Comparison of ENCODE assay signal across 14 cellular contexts in genomic region chr1:63329621-63330330, GRCh38. TPM values are rescaled to one million over a fixed set of nuclear protein-coding genes. Genes with fewer than 3 reads are reported as not detected.
DNase-seq lines count a peak whose midpoint lies in the region; ATAC-seq and TF ChIP-seq lines count a peak whose summit lies in the region.
"Had no signal": no experiment of that assay in that cellular context is flagged by ENCODE, and none has a peak within 500 bp of the region (broad histone marks: within the 10 kb centered on the region; RNA-seq: fewer than 3 reads in every experiment).

No MANE protein-coding gene starts in this region.

- intact Hi-C loops in mammary epithelial cell (cut with micrococcal nuclease) = loop anchor here (5.0 kb wide), 1 partner anchor 923 kb away; no protein-coding TSS in a partner anchor
- intact Hi-C loops in breast epithelium (cut with DNase I; ENCODE audit: low total_unique reads) = no loop called here

- H3K9me3 Mint-ChIP-seq in activated naive CD8-positive, alpha-beta T cell treated with anti-CD3 and anti-CD28 coated beads, Interleukin-2, amount 10 ng/mL, durations not matched to agents 7 days and 5 days = no peaks in the 10 kb centered on the region
- no peaks in the 10 kb centered on the region for H3K9me3 Mint-ChIP-seq in type B pancreatic cell

- H3K36me3 Mint-ChIP-seq in activated naive CD8-positive, alpha-beta T cell treated with anti-CD3 and anti-CD28 coated beads, Interleukin-2, amount 10 ng/mL, durations not matched to agents 7 days and 5 days = no peaks in the 10 kb centered on the region
- no peaks in the 10 kb centered on the region for H3K36me3 Mint-ChIP-seq in type B pancreatic cell

- H3K9ac ChIP-seq in mammary epithelial cell (ENCODE audit: insufficient read depth, low read length) = no peak overlapping the region

- H3K27me3 Mint-ChIP-seq in activated naive CD8-positive, alpha-beta T cell treated with anti-CD3 and anti-CD28 coated beads, Interleukin-2, amount 10 ng/mL, durations not matched to agents 7 days and 5 days = peaks cover 92% of the 10 kb centered on the region
- peaks cover 95% of the 10 kb centered on the region for H3K27me3 Mint-ChIP-seq in type B pancreatic cell

- TF ChIP-seq CTCF in mammary epithelial cell (conservative IDR thresholded peaks at IDR 0.05 in 1 of 2, IDR thresholded peaks at IDR 0.05 in 1 of 2; ENCODE audit: extremely low read depth in 1 of 2, insufficient read depth in 1 of 2, low read depth in 1 of 2, low read length in 2 of 2) (no peak), breast epithelium (IDR thresholded peaks at IDR 0.05) (no peak), type B pancreatic cell (conservative IDR thresholded peaks at IDR 0.05) (no peak)

- no peak for ATAC-seq in activated naive CD8-positive, alpha-beta T cell treated with anti-CD3 and anti-CD28 coated beads, Interleukin-2, amount 10 ng/mL, durations not matched to agents 7 days and 5 days (ENCODE audit: low read depth)
- no peak for ATAC-seq in GM21390 (IDR thresholded peaks at IDR 0.05; ENCODE audit: unreplicated experiment)
- ATAC-seq in HG02798 (IDR thresholded peaks at IDR 0.05; ENCODE audit: poor library complexity, unreplicated experiment) = no peak

- H3K36me3 ChIP-seq in mammary epithelial cell (ENCODE audit: insufficient read depth, low read length) = no peaks in the 10 kb centered on the region
- H3K36me3 ChIP-seq in breast epithelium = no peaks in the 10 kb centered on the region
- H3K36me3 ChIP-seq: right lobe of liver had no signal

- CTCF ChIA-PET in mammary epithelial cell (lab: Charles Lee; ENCODE audit: low non-redundant PET) = no interaction called here

- H3K4me3 ChIP-seq in mammary epithelial cell (replicated peaks in 1 of 3; ENCODE audit: insufficient read depth in 1 of 3, low read depth in 2 of 3, low read length in 3 of 3) (no peak overlapping the region), breast epithelium (no peak overlapping the region), iPS-18c (ENCODE audit: insufficient read depth, low read depth, low read length) (peak overlapping the region; percentile 54)
- H3K4me3 ChIP-seq: right lobe of liver had no signal

- H3K27ac Mint-ChIP-seq in activated naive CD8-positive, alpha-beta T cell treated with anti-CD3 and anti-CD28 coated beads, Interleukin-2, amount 10 ng/mL, durations not matched to agents 7 days and 5 days = no peak overlapping the region
- peak overlapping the region; percentile 50 for H3K27ac Mint-ChIP-seq in type B pancreatic cell

- no TSS peak for BruUV-seq in mammary epithelial cell (replicated peaks; lab: Mats Ljungman, UMichigan)

- no peak for TF ChIP-seq POLR2A in breast epithelium (IDR thresholded peaks at IDR 0.05)

- 26% methylated on average over 18 of the region's 50 CpGs for WGBS in mammary epithelial cell (ENCODE audit: low coverage, missing lambda C conversion rate)

- H3K27ac ChIP-seq in mammary epithelial cell (ENCODE audit: insufficient read depth, low read depth, low read length) (no peak overlapping the region), breast epithelium (no peak overlapping the region)
- H3K27ac ChIP-seq: right lobe of liver had no signal

- POLR2A ChIA-PET in activated naive CD8-positive, alpha-beta T cell treated with anti-CD3 and anti-CD28 coated beads, Interleukin-2, amount 10 ng/mL, durations not matched to agents 7 days and 5 days (lab: Charles Lee) = no interaction called here

- H3K4me3 Mint-ChIP-seq in activated naive CD8-positive, alpha-beta T cell treated with anti-CD3 and anti-CD28 coated beads, Interleukin-2, amount 10 ng/mL, durations not matched to agents 7 days and 5 days = peak overlapping the region; percentile 28
- peak overlapping the region; percentile 16 for H3K4me3 Mint-ChIP-seq in type B pancreatic cell

- H3K79me2 ChIP-seq in mammary epithelial cell (ENCODE audit: insufficient read depth, low read length) = no peaks in the 10 kb centered on the region

- DNase-seq in mammary epithelial cell (no peak), breast epithelium (ENCODE audit: low spot score in 2 of 2) (no peak), type B pancreatic cell (ENCODE audit: extremely low spot score, unreplicated experiment) (no peak), G401 (ENCODE audit: low spot score) (no peak)
- DNase-seq in activated naive CD8-positive, alpha-beta T cell treated with anti-CD3 and anti-CD28 coated beads, Interleukin-2, amount 10 ng/mL, durations not matched to agents 7 days and 5 days = peak; percentile 42
- DNase-seq: caudate nucleus, GOT3, NCI-H1092 treated with DMSO at 0.1 percent for 48 hours, NCI-H524 treated with DMSO at 0.1 percent for 48 hours, right lobe of liver had no signal

- H3K4me2 ChIP-seq in mammary epithelial cell (ENCODE audit: insufficient read depth, low read depth, low read length) = peak overlapping the region; percentile 20

- no peaks in the 10 kb centered on the region for H3K4me1 ChIP-seq in mammary epithelial cell (ENCODE audit: insufficient read depth, low read length)
- no peaks in the 10 kb centered on the region for H3K4me1 ChIP-seq in breast epithelium
- H3K4me1 ChIP-seq: right lobe of liver had no signal

- dilution Hi-C loops in mammary epithelial cell (cut with HindIII; ENCODE audit: low sequenced_read_pairs) = no loop called here

- H2AFZ ChIP-seq in mammary epithelial cell (ENCODE audit: low read depth, low read length) = no peak overlapping the region

- no peaks in the 10 kb centered on the region for H3K9me3 ChIP-seq in mammary epithelial cell (replicated peaks; ENCODE audit: insufficient read depth, low read length)
- no peaks in the 10 kb centered on the region for H3K9me3 ChIP-seq in breast epithelium
- H3K9me3 ChIP-seq in iPS-18c (ENCODE audit: control insufficient read depth, insufficient read depth, low read length) = no peaks in the 10 kb centered on the region
- H3K9me3 ChIP-seq: right lobe of liver had no signal

- no peaks in the 10 kb centered on the region for H4K20me1 ChIP-seq in mammary epithelial cell (ENCODE audit: insufficient read depth, low read length)

- in situ Hi-C loops in mammary epithelial cell (cut with MboI; ENCODE audit: low sequenced_read_pairs in 2 of 2) = no loop called here
- in situ Hi-C loops in G401 (cut with HindIII; ENCODE audit: low sequenced_read_pairs) = no loop called here

- H3K27me3 ChIP-seq in mammary epithelial cell (ENCODE audit: insufficient read depth, low read length) = peaks cover 58% of the 10 kb centered on the region
- H3K27me3 ChIP-seq in breast epithelium = peaks cover 0 to 80% of the 10 kb centered on the region in 2 donors

- H3K4me1 Mint-ChIP-seq in activated naive CD8-positive, alpha-beta T cell treated with anti-CD3 and anti-CD28 coated beads, Interleukin-2, amount 10 ng/mL, durations not matched to agents 7 days and 5 days = peaks cover 16% of the 10 kb centered on the region
- H3K4me1 Mint-ChIP-seq in type B pancreatic cell (ENCODE audit: unreplicated experiment) = peaks cover 5% of the 10 kb centered on the region

RNA-seq across cellular contexts. Expression of gene FOXD3, which starts 7.4 kb away (rescaled TPM):
- total RNA-seq in mammary epithelial cell (not detected), breast epithelium (not detected), type B pancreatic cell (ENCODE audit: low replicate concordance) (0.12 and 0.70 TPM in 2 replicates)
- not detected for polyA plus RNA-seq in mammary epithelial cell
- polyA minus RNA-seq in mammary epithelial cell = not detected
- total RNA-seq in activated naive CD8-positive, alpha-beta T cell treated with anti-CD3 and anti-CD28 coated beads, Interleukin-2, amount 10 ng/mL, durations not matched to agents 7 days and 5 days = not detected
- 0.06 TPM in 1 of 2 replicates, not detected in the other for total RNA-seq in G401 (2014; rRNA removed; shearing (Covaris generic))
- total RNA-seq: fibroblast of lung had no signal
- polyA plus RNA-seq: fibroblast of lung had no signal

RNA-seq across cellular contexts. Expression of gene ALG6, which starts 37.7 kb away (rescaled TPM):
- total RNA-seq in mammary epithelial cell (10 to 100 TPM in 1 of 2 donors, 1 to 10 TPM in 1; 8.2 to 11.3 TPM), breast epithelium (10 to 100 TPM in 2 of 3 donors, 1 to 10 TPM in 1; 8.8 to 17.7 (median 14.1) TPM), type B pancreatic cell (ENCODE audit: low replicate concordance) (17.1 and 20.5 TPM in 2 replicates)
- 6.2 TPM for polyA plus RNA-seq in mammary epithelial cell
- polyA minus RNA-seq in mammary epithelial cell = 3.3 TPM
- total RNA-seq in activated naive CD8-positive, alpha-beta T cell treated with anti-CD3 and anti-CD28 coated beads, Interleukin-2, amount 10 ng/mL, durations not matched to agents 7 days and 5 days = 10 to 100 TPM; 23.0 to 25.7 TPM
- total RNA-seq in G401 (2014; rRNA removed; shearing (Covaris generic)) = 12.5 and 19.1 TPM in 2 replicates
